Comparison of ENCODE assay signal across 1 cellular context in the genomic region with DNA sequence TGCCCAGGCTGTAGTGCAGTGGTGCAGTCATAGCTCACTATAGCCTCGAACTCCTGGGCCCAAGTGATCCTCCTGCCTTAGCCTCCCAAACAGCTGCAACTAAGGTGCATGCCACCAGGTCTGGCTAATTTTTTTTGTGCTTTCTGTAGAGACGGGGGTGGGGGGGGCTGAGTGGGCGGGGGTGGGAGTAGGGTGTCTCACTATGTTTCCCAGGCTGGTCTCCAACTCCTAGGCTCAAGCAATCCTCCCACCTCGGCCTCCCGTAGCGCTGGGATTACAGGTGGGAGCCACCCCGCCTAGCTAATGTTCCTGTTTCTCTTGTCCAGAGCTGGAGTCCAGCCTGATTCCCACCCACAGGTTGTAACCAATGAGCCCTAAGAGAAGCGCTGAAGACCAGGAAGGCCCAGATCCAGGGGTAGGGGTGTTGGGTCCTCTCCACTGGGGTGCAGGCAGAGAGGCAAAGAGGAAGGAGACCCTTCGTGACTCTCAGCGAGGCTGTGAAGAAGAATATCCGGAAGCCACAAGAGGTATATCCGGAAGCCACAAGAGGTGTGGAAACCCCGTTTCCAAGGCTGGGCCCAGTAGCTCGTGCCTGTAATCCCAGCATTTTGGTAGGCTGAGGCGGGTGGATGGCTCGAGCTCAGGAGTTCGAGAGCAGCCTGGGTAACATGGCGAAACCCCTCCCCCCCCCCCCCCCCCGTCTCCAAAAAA.
TF ChIP-seq lines count a peak whose summit lies in the region.

No MANE protein-coding gene starts in this region.

TF ChIP-seq in K562, 482 proteins besides CTCF, POLR2A, EP300 and RAD21 (continued from another document):
- TF ChIP-seq, protein P1, sequence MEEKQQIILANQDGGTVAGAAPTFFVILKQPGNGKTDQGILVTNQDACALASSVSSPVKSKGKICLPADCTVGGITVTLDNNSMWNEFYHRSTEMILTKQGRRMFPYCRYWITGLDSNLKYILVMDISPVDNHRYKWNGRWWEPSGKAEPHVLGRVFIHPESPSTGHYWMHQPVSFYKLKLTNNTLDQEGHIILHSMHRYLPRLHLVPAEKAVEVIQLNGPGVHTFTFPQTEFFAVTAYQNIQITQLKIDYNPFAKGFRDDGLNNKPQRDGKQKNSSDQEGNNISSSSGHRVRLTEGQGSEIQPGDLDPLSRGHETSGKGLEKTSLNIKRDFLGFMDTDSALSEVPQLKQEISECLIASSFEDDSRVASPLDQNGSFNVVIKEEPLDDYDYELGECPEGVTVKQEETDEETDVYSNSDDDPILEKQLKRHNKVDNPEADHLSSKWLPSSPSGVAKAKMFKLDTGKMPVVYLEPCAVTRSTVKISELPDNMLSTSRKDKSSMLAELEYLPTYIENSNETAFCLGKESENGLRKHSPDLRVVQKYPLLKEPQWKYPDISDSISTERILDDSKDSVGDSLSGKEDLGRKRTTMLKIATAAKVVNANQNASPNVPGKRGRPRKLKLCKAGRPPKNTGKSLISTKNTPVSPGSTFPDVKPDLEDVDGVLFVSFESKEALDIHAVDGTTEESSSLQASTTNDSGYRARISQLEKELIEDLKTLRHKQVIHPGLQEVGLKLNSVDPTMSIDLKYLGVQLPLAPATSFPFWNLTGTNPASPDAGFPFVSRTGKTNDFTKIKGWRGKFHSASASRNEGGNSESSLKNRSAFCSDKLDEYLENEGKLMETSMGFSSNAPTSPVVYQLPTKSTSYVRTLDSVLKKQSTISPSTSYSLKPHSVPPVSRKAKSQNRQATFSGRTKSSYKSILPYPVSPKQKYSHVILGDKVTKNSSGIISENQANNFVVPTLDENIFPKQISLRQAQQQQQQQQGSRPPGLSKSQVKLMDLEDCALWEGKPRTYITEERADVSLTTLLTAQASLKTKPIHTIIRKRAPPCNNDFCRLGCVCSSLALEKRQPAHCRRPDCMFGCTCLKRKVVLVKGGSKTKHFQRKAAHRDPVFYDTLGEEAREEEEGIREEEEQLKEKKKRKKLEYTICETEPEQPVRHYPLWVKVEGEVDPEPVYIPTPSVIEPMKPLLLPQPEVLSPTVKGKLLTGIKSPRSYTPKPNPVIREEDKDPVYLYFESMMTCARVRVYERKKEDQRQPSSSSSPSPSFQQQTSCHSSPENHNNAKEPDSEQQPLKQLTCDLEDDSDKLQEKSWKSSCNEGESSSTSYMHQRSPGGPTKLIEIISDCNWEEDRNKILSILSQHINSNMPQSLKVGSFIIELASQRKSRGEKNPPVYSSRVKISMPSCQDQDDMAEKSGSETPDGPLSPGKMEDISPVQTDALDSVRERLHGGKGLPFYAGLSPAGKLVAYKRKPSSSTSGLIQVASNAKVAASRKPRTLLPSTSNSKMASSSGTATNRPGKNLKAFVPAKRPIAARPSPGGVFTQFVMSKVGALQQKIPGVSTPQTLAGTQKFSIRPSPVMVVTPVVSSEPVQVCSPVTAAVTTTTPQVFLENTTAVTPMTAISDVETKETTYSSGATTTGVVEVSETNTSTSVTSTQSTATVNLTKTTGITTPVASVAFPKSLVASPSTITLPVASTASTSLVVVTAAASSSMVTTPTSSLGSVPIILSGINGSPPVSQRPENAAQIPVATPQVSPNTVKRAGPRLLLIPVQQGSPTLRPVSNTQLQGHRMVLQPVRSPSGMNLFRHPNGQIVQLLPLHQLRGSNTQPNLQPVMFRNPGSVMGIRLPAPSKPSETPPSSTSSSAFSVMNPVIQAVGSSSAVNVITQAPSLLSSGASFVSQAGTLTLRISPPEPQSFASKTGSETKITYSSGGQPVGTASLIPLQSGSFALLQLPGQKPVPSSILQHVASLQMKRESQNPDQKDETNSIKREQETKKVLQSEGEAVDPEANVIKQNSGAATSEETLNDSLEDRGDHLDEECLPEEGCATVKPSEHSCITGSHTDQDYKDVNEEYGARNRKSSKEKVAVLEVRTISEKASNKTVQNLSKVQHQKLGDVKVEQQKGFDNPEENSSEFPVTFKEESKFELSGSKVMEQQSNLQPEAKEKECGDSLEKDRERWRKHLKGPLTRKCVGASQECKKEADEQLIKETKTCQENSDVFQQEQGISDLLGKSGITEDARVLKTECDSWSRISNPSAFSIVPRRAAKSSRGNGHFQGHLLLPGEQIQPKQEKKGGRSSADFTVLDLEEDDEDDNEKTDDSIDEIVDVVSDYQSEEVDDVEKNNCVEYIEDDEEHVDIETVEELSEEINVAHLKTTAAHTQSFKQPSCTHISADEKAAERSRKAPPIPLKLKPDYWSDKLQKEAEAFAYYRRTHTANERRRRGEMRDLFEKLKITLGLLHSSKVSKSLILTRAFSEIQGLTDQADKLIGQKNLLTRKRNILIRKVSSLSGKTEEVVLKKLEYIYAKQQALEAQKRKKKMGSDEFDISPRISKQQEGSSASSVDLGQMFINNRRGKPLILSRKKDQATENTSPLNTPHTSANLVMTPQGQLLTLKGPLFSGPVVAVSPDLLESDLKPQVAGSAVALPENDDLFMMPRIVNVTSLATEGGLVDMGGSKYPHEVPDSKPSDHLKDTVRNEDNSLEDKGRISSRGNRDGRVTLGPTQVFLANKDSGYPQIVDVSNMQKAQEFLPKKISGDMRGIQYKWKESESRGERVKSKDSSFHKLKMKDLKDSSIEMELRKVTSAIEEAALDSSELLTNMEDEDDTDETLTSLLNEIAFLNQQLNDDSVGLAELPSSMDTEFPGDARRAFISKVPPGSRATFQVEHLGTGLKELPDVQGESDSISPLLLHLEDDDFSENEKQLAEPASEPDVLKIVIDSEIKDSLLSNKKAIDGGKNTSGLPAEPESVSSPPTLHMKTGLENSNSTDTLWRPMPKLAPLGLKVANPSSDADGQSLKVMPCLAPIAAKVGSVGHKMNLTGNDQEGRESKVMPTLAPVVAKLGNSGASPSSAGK (IDR thresholded peaks at IDR 0.05) = no peak
- TF ChIP-seq ETV6 (IDR thresholded peaks at IDR 0.05; ENCODE audit: borderline replicate concordance in 1 of 2, low read depth in 2 of 2, low read length in 1 of 2) (no peak), ETV6 (CRISPR knock-in tag; IDR thresholded peaks at IDR 0.05; ENCODE audit: borderline replicate concordance) (no peak), SIN3B (IDR thresholded peaks at IDR 0.05; ENCODE audit: low read depth) (no peak), MEIS2 (IDR thresholded peaks at IDR 0.05; ENCODE audit: partially characterized antibody) (no peak), CEBPB (tag; IDR thresholded peaks at IDR 0.05) (peak; percentile 82), NCOA6 (IDR thresholded peaks at IDR 0.05) (no peak), SIN3A (IDR thresholded peaks at IDR 0.05; ENCODE audit: borderline replicate concordance in 2 of 2, control insufficient read depth in 1 of 2, low read depth in 2 of 2, low read length in 2 of 2) (peak in 1 of 2 experiments; percentile 62; a peak in 1 of 4 replicates), ETV1 (tag; conservative IDR thresholded peaks at IDR 0.05; ENCODE audit: low read depth) (peak; percentile 86), SMARCB1 (IDR thresholded peaks at IDR 0.05; ENCODE audit: insufficient read length, low read depth) (peak; percentile 53), HBP1 (CRISPR knock-in tag; IDR thresholded peaks at IDR 0.05) (0 out of 2 replicates have a peak, but pooled peaks have one; percentile 10), THRAP3 (IDR thresholded peaks at IDR 0.05; ENCODE audit: borderline replicate concordance) (no peak), RUNX1 (IDR thresholded peaks at IDR 0.05; ENCODE audit: low read depth) (no peak), ZNF586 (CRISPR knock-in tag; conservative IDR thresholded peaks at IDR 0.05) (0 out of 2 replicates have a peak, but pooled peaks have one; percentile 3), MCM5 (IDR thresholded peaks at IDR 0.05; ENCODE audit: low read depth) (no peak), SMAD3 (CRISPR knock-in tag; conservative IDR thresholded peaks at IDR 0.05) (no peak), SMAD4 (CRISPR knock-in tag; conservative IDR thresholded peaks at IDR 0.05) (peak; percentile 90; the same call in 1 of the 2 replicates), FOSL1 (tag; conservative IDR thresholded peaks at IDR 0.05) (no peak), ZNF830 (CRISPR knock-in tag; IDR thresholded peaks at IDR 0.05) (0 out of 2 replicates have a peak, but pooled peaks have one; percentile 0), ZNF146 (CRISPR knock-in tag; IDR thresholded peaks at IDR 0.05; ENCODE audit: unreplicated experiment) (no peak), CXXC5 (CRISPR knock-in tag; IDR thresholded peaks at IDR 0.05) (peak; percentile 53), EGR1 (conservative IDR thresholded peaks at IDR 0.05) (no peak)
- TF ChIP-seq, protein P2, sequence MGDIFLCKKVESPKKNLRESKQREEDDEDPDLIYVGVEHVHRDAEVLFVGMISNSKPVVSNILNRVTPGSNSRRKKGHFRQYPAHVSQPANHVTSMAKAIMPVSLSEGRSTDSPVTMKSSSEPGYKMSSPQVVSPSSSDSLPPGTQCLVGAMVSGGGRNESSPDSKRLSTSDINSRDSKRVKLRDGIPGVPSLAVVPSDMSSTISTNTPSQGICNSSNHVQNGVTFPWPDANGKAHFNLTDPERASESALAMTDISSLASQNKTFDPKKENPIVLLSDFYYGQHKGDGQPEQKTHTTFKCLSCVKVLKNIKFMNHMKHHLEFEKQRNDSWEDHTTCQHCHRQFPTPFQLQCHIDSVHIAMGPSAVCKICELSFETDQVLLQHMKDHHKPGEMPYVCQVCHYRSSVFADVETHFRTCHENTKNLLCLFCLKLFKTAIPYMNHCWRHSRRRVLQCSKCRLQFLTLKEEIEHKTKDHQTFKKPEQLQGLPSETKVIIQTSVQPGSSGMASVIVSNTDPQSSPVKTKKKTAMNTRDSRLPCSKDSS (IDR thresholded peaks at IDR 0.05; ENCODE audit: low read depth, partially characterized antibody) = no peak
